Comparison of ENCODE assay signal across 1 cellular context in the genomic region with DNA sequence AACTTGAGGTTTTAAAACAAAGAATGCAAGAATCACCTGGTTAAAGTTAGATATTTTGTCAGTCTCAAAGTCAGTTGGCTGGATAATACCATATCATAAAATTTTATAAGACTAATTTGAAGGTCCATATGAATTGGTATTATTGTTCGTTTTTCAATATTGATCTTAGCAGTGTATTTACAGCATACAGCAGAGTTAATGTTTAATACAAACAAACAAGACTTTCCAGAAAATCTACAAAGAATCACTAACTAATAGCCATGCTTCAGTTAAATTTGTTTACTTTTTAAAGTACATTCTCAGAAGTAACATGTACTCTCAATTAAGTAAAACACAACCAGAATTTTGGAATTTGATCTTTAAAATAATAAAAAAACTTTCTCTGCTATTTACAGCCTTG.
TF ChIP-seq lines count a peak whose summit lies in the region.

No MANE protein-coding gene starts in this region.

TF ChIP-seq in HepG2, 621 proteins besides CTCF, POLR2A, EP300 and RAD21 (continued from another document and continues in another):
- TF ChIP-seq, protein P1, sequence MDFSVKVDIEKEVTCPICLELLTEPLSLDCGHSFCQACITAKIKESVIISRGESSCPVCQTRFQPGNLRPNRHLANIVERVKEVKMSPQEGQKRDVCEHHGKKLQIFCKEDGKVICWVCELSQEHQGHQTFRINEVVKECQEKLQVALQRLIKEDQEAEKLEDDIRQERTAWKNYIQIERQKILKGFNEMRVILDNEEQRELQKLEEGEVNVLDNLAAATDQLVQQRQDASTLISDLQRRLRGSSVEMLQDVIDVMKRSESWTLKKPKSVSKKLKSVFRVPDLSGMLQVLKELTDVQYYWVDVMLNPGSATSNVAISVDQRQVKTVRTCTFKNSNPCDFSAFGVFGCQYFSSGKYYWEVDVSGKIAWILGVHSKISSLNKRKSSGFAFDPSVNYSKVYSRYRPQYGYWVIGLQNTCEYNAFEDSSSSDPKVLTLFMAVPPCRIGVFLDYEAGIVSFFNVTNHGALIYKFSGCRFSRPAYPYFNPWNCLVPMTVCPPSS (IDR thresholded peaks at IDR 0.05): no peak
- TF ChIP-seq TFDP2 (CRISPR knock-in tag; IDR thresholded peaks at IDR 0.05): no peak
- TF ChIP-seq ZNF468 (CRISPR knock-in tag; IDR thresholded peaks at IDR 0.05): no peak
- no peak for TF ChIP-seq U2AF1 (optimal IDR thresholded peaks at IDR 0.05; ENCODE audit: low read depth, low read length)
- TF ChIP-seq ZMAT5 (CRISPR knock-in tag; IDR thresholded peaks at IDR 0.05; ENCODE audit: borderline replicate concordance, low read depth): no peak
- TF ChIP-seq, protein P2, sequence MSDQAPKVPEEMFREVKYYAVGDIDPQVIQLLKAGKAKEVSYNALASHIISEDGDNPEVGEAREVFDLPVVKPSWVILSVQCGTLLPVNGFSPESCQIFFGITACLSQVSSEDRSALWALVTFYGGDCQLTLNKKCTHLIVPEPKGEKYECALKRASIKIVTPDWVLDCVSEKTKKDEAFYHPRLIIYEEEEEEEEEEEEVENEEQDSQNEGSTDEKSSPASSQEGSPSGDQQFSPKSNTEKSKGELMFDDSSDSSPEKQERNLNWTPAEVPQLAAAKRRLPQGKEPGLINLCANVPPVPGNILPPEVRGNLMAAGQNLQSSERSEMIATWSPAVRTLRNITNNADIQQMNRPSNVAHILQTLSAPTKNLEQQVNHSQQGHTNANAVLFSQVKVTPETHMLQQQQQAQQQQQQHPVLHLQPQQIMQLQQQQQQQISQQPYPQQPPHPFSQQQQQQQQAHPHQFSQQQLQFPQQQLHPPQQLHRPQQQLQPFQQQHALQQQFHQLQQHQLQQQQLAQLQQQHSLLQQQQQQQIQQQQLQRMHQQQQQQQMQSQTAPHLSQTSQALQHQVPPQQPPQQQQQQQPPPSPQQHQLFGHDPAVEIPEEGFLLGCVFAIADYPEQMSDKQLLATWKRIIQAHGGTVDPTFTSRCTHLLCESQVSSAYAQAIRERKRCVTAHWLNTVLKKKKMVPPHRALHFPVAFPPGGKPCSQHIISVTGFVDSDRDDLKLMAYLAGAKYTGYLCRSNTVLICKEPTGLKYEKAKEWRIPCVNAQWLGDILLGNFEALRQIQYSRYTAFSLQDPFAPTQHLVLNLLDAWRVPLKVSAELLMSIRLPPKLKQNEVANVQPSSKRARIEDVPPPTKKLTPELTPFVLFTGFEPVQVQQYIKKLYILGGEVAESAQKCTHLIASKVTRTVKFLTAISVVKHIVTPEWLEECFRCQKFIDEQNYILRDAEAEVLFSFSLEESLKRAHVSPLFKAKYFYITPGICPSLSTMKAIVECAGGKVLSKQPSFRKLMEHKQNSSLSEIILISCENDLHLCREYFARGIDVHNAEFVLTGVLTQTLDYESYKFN (CRISPR knock-in tag; conservative IDR thresholded peaks at IDR 0.05): no peak
- TF ChIP-seq, protein P3, sequence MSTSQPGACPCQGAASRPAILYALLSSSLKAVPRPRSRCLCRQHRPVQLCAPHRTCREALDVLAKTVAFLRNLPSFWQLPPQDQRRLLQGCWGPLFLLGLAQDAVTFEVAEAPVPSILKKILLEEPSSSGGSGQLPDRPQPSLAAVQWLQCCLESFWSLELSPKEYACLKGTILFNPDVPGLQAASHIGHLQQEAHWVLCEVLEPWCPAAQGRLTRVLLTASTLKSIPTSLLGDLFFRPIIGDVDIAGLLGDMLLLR (CRISPR knock-in tag; IDR thresholded peaks at IDR 0.05): no peak
- TF ChIP-seq CHD2 (IDR thresholded peaks at IDR 0.05; ENCODE audit: low read depth, low read length): no peak
- TF ChIP-seq ZNF350 (CRISPR knock-in tag; IDR thresholded peaks at IDR 0.05; ENCODE audit: borderline replicate concordance, low read depth): no peak
- no peak for TF ChIP-seq HOMEZ (CRISPR knock-in tag; IDR thresholded peaks at IDR 0.05; ENCODE audit: low read depth)
- no peak for TF ChIP-seq FOXC1 (CRISPR knock-in tag; IDR thresholded peaks at IDR 0.05; ENCODE audit: borderline replicate concordance)
- peak; percentile 27; the same call in 1 of the 2 replicates for TF ChIP-seq NFIC (IDR thresholded peaks at IDR 0.05; ENCODE audit: low read length)
- peak; percentile 65 for TF ChIP-seq ARID5B (CRISPR knock-in tag; IDR thresholded peaks at IDR 0.05)
- TF ChIP-seq ZSCAN25 (CRISPR knock-in tag; IDR thresholded peaks at IDR 0.05): no peak
- no peak for TF ChIP-seq PREB (CRISPR knock-in tag; IDR thresholded peaks at IDR 0.05)
- TF ChIP-seq TARDBP (CRISPR knock-in tag; IDR thresholded peaks at IDR 0.05): no peak
- peak; percentile 22; the same call in 1 of the 2 replicates for TF ChIP-seq SOX5 (CRISPR knock-in tag; IDR thresholded peaks at IDR 0.05; ENCODE audit: borderline replicate concordance)
- TF ChIP-seq ATF6 (CRISPR knock-in tag; conservative IDR thresholded peaks at IDR 0.05): no peak
- TF ChIP-seq ZNF441 (CRISPR knock-in tag; IDR thresholded peaks at IDR 0.05; ENCODE audit: borderline replicate concordance): no peak
- no peak for TF ChIP-seq SP1 (IDR thresholded peaks at IDR 0.05)
- TF ChIP-seq SP1 (CRISPR knock-in tag; IDR thresholded peaks at IDR 0.05): no peak
- no peak for TF ChIP-seq ZNF749 (CRISPR knock-in tag; IDR thresholded peaks at IDR 0.05; ENCODE audit: borderline replicate concordance)
- no peak for TF ChIP-seq ZNF616 (CRISPR knock-in tag; IDR thresholded peaks at IDR 0.05; ENCODE audit: low read depth)
- TF ChIP-seq, protein P4, sequence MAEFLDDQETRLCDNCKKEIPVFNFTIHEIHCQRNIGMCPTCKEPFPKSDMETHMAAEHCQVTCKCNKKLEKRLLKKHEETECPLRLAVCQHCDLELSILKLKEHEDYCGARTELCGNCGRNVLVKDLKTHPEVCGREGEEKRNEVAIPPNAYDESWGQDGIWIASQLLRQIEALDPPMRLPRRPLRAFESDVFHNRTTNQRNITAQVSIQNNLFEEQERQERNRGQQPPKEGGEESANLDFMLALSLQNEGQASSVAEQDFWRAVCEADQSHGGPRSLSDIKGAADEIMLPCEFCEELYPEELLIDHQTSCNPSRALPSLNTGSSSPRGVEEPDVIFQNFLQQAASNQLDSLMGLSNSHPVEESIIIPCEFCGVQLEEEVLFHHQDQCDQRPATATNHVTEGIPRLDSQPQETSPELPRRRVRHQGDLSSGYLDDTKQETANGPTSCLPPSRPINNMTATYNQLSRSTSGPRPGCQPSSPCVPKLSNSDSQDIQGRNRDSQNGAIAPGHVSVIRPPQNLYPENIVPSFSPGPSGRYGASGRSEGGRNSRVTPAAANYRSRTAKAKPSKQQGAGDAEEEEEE (CRISPR knock-in tag; IDR thresholded peaks at IDR 0.05; ENCODE audit: borderline replicate concordance): no peak
- no peak for TF ChIP-seq ZNF232 (CRISPR knock-in tag; IDR thresholded peaks at IDR 0.05; ENCODE audit: borderline replicate concordance)
- TF ChIP-seq, protein P5, sequence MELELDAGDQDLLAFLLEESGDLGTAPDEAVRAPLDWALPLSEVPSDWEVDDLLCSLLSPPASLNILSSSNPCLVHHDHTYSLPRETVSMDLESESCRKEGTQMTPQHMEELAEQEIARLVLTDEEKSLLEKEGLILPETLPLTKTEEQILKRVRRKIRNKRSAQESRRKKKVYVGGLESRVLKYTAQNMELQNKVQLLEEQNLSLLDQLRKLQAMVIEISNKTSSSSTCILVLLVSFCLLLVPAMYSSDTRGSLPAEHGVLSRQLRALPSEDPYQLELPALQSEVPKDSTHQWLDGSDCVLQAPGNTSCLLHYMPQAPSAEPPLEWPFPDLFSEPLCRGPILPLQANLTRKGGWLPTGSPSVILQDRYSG (CRISPR knock-in tag; IDR thresholded peaks at IDR 0.05): no peak
- no peak for TF ChIP-seq FLYWCH1 (CRISPR knock-in tag; IDR thresholded peaks at IDR 0.05)
- TF ChIP-seq CEBPG (CRISPR knock-in tag; IDR thresholded peaks at IDR 0.05): no peak
- TF ChIP-seq RARA (CRISPR knock-in tag; IDR thresholded peaks at IDR 0.05): peak; percentile 24; the same call in 1 of the 2 replicates
- no peak for TF ChIP-seq NFKBIZ (CRISPR knock-in tag; IDR thresholded peaks at IDR 0.05)
- peak; percentile 76 for TF ChIP-seq HHEX (CRISPR knock-in tag; IDR thresholded peaks at IDR 0.05)
- no peak for TF ChIP-seq ZNF558 (CRISPR knock-in tag; IDR thresholded peaks at IDR 0.05; ENCODE audit: borderline replicate concordance)
- TF ChIP-seq NFKB2 (CRISPR knock-in tag; IDR thresholded peaks at IDR 0.05; ENCODE audit: borderline replicate concordance): no peak
- TF ChIP-seq ARNTL (CRISPR knock-in tag; IDR thresholded peaks at IDR 0.05): no peak
- no peak for TF ChIP-seq ZFP41 (CRISPR knock-in tag; IDR thresholded peaks at IDR 0.05; ENCODE audit: borderline replicate concordance)
- TF ChIP-seq KLF13 (CRISPR knock-in tag; IDR thresholded peaks at IDR 0.05): no peak
- no peak for TF ChIP-seq ZNF652 (CRISPR knock-in tag; IDR thresholded peaks at IDR 0.05; ENCODE audit: borderline replicate concordance, low read depth)
- TF ChIP-seq BCL6 (CRISPR knock-in tag; IDR thresholded peaks at IDR 0.05): peak; percentile 52; the same call in 1 of the 2 replicates
- TF ChIP-seq ZSCAN12 (CRISPR knock-in tag; IDR thresholded peaks at IDR 0.05): no peak
- TF ChIP-seq, protein P6, sequence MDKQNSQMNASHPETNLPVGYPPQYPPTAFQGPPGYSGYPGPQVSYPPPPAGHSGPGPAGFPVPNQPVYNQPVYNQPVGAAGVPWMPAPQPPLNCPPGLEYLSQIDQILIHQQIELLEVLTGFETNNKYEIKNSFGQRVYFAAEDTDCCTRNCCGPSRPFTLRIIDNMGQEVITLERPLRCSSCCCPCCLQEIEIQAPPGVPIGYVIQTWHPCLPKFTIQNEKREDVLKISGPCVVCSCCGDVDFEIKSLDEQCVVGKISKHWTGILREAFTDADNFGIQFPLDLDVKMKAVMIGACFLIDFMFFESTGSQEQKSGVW (CRISPR knock-in tag; IDR thresholded peaks at IDR 0.05; ENCODE audit: borderline replicate concordance): no peak
- no peak for TF ChIP-seq PCBP1 (IDR thresholded peaks at IDR 0.05; ENCODE audit: borderline replicate concordance, low read depth, low read length)
- TF ChIP-seq BORCS8-MEF2B (CRISPR knock-in tag; IDR thresholded peaks at IDR 0.05): no peak
